34 cellular contexts compared by ENCODE assay signal in the genomic region with DNA sequence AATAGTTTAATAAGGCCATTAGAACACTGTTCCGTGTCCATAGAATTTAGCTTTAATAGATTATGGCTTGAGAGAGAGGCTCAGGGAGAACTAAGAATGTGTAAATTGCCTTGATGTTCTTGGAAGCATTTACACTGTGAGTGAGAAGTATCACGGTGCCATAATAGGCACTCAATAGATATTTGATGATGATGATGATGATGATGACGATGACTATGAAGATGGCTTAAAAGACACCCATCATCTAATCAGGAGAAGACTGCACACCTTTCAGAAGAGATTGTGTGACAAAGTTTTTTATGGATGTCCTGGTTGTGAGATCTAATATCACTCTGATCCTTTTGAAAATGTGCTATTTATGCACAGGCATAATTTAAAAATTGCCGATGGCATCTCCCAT.
"Had no signal": no experiment of that assay in that cellular context is flagged by ENCODE, and none has a peak within 500 bp of the region (broad histone marks: within the 10 kb centered on the region; RNA-seq: fewer than 3 reads in every experiment).

No MANE protein-coding gene starts in this region.

- H3K27me3 ChIP-seq: MG63 had no signal

- H3K4me3 ChIP-seq: MG63 had no signal

- H3K36me3 ChIP-seq: MG63 had no signal

- DNase-seq: Karpas-422, Kasumi-1, MG63, MM.1S, MV-4-11, NCI-H1048, NCI-H1092, NCI-H1092 treated with DMSO at 0.1 percent for 48 hours, NCI-H1105, NCI-H1105 treated with DMSO at 0.1 percent for 48 hours, NCI-H1417, NCI-H1417 treated with DMSO at 0.1 percent for 48 hours, NCI-H1436, NCI-H1436 treated with DMSO at 0.1 percent for 48 hours, NCI-H146, NCI-H1694, NCI-H1694 treated with DMSO at 0.1 percent for 48 hours, NCI-H187, NCI-H187 treated with DMSO at 0.1 percent for 48 hours, NCI-H1930, NCI-H2029, NCI-H2029 treated with DMSO at 0.1 percent for 48 hours, NCI-H2081, NCI-H2081 treated with DMSO at 0.1 percent for 48 hours, NCI-H2107, NCI-H2171, NCI-H2171 treated with DMSO at 0.1 percent for 48 hours, NCI-H2227 treated with DMSO at 0.1 percent for 48 hours, NCI-H226, NCI-H345, NCI-H446, NCI-H446 treated with DMSO at 0.1 percent for 48 hours, NCI-H510A, NCI-H510A treated with DMSO at 0.1 percent for 48 hours had no signal

- H3K9me3 ChIP-seq: MG63 had no signal
